ENCODE assay signal across 12 cellular contexts in the genomic region with DNA sequence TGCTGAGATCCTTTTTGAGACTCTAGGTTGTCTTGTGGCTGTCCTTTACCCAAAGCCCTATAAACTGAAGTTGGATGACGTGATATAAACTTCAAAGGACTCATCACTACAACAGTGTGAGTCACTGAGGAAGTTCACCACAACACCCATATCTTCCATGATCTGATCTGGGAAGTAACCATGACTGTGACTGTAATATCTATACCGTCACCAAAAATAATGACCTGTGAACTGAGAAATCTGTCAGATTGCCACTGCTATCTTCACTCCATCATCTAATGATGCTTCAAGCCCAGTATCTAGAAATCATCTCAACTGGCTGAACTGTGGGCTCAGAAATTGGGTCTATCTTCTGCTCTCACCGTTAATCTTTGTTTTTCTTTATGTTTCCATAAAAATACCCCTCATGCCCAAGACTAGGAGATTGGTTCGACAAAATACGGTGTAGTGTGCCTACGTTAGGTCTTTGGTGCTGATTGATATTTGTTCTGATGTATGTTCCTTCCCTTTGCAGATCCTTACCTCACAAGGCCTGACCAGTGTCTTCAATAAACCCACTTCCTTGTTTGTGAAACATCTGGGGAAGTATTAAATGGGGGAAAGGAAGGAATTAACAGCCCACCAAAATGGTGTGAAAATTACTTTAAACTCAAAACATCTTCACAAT.
A peak's percentile ranks its signal among the peaks of the same experiment; 100 is the strongest.
DNase-seq lines count a peak whose midpoint lies in the region; ATAC-seq, FAIRE-seq and TF ChIP-seq lines count a peak whose summit lies in the region.
"Had no signal": no experiment of that assay in that cellular context is flagged by ENCODE, and none has a peak within 500 bp of the region (broad histone marks: within the 10 kb centered on the region; RNA-seq: fewer than 3 reads in every experiment).

No MANE protein-coding gene starts in this region.

- H2AFZ ChIP-seq in endothelial cell of umbilical vein (ENCODE audit: low read depth, low read length) = peak overlapping the region; percentile 87

- peaks cover 10% of the 10 kb centered on the region for H3K4me1 ChIP-seq in endothelial cell of umbilical vein (ENCODE audit: control insufficient read depth, extremely low read depth, insufficient read depth, low read length)
- no peaks in the 10 kb centered on the region for H3K4me1 ChIP-seq in upper lobe of right lung

- H3K9me3 Mint-ChIP-seq in WTC11 = peaks cover 14% of the 10 kb centered on the region

- H3K9me1 ChIP-seq in endothelial cell of umbilical vein (replicated peaks; ENCODE audit: control insufficient read depth, extremely low read depth, insufficient read depth, low read length) = no peaks in the 10 kb centered on the region

- dilution Hi-C loops in endothelial cell of umbilical vein (cut with MboI; ENCODE audit: extremely low pct_ligation_motif_present, low sequenced_read_pairs) = no loop called here

- no peaks in the 10 kb centered on the region for H4K20me1 ChIP-seq in endothelial cell of umbilical vein (replicated peaks; ENCODE audit: control insufficient read depth, extremely low read depth, insufficient read depth, low read length)

- H3K4me1 Mint-ChIP-seq in WTC11 = peaks cover 16% of the 10 kb centered on the region
- H3K4me1 Mint-ChIP-seq: B cell had no signal

- no peak overlapping the region for H3K27ac Mint-ChIP-seq in WTC11
- H3K27ac Mint-ChIP-seq: B cell had no signal

- CTCF ChIA-PET in endothelial cell of umbilical vein (lab: Charles Lee) (no interaction called here), WTC11 (lab: Charles Lee) (no interaction called here)

- peak; percentile 12 for DNase-seq in stimulated activated CD4-positive, alpha-beta T cell treated with anti-CD3 and anti-CD28 coated beads, Interleukin-15, amount 100 ng/mL, for 24 hours
- DNase-seq in stimulated activated CD4-positive, alpha-beta T cell treated with anti-CD3 and anti-CD28 coated beads, Interleukin-1b, Interleukin-23, amount 100 ng/mL, for 48 hours = no peak
- no peak for DNase-seq in endothelial cell of umbilical vein (ENCODE audit: low read depth, low spot score)
- DNase-seq in upper lobe of right lung = no peak
- DNase-seq in WTC11 (ENCODE audit: low spot score) = no peak
- DNase-seq in NCI-H226 = no peak
- no peak for DNase-seq in mucosa of gallbladder (ENCODE audit: low spot score)
- DNase-seq: esophagus squamous epithelium, NCI-H1105 treated with DMSO at 0.1 percent for 48 hours, NCI-H526 treated with DMSO at 0.1 percent for 48 hours had no signal

- POLR2A ChIA-PET in endothelial cell of umbilical vein (lab: Charles Lee) (no interaction called here), WTC11 (lab: Charles Lee) (no interaction called here)

- intact Hi-C loops in endothelial cell of umbilical vein (cut with micrococcal nuclease) = no loop called here
- intact Hi-C loops in upper lobe of right lung (cut with DNase I) = no loop called here

- H3K4me3 ChIP-seq in endothelial cell of umbilical vein (replicated peaks in 1 of 3; ENCODE audit: insufficient read depth in 1 of 3, low read depth in 1 of 3, low read length in 3 of 3) (no peak overlapping the region), upper lobe of right lung (no peak overlapping the region)
- H3K4me3 ChIP-seq: esophagus squamous epithelium had no signal

- H3K27me3 Mint-ChIP-seq in WTC11 (ENCODE audit: low read depth) = no peaks in the 10 kb centered on the region; the same call in 1 of the 2 replicates
- H3K27me3 Mint-ChIP-seq: B cell had no signal

- H3K9ac ChIP-seq in endothelial cell of umbilical vein (replicated peaks; ENCODE audit: extremely low read depth, insufficient read depth, low read length) = no peak overlapping the region

- no TSS peak for BruUV-seq in endothelial cell of umbilical vein (replicated peaks; lab: Mats Ljungman, UMichigan)

- no peak for TF ChIP-seq POLR2A in endothelial cell of umbilical vein (IDR thresholded peaks at IDR 0.05; ENCODE audit: low read depth, low read length)

- no peaks in the 10 kb centered on the region for H3K27me3 ChIP-seq in endothelial cell of umbilical vein (ENCODE audit: control insufficient read depth in 2 of 2, insufficient read depth in 2 of 2, low read length in 2 of 2)
- no peaks in the 10 kb centered on the region for H3K27me3 ChIP-seq in upper lobe of right lung
- H3K27me3 ChIP-seq: esophagus squamous epithelium had no signal

- no peaks in the 10 kb centered on the region for H3K79me2 ChIP-seq in endothelial cell of umbilical vein (ENCODE audit: control insufficient read depth, insufficient read depth, low read length)

- H3K36me3 ChIP-seq in endothelial cell of umbilical vein (ENCODE audit: control insufficient read depth in 2 of 2, extremely low read depth in 1 of 2, insufficient read depth in 2 of 2, low read length in 2 of 2) = no peaks in the 10 kb centered on the region
- no peaks in the 10 kb centered on the region for H3K36me3 ChIP-seq in upper lobe of right lung
- H3K36me3 ChIP-seq: esophagus squamous epithelium had no signal

- H3K9me3 ChIP-seq in endothelial cell of umbilical vein (replicated peaks; ENCODE audit: control insufficient read depth, insufficient read depth, low read length) (no peaks in the 10 kb centered on the region), upper lobe of right lung (no peaks in the 10 kb centered on the region)
- H3K9me3 ChIP-seq: esophagus squamous epithelium had no signal

- peaks cover 7% of the 10 kb centered on the region for H3K36me3 Mint-ChIP-seq in WTC11

- ATAC-seq in upper lobe of right lung = peak; percentile 43
- no peak for ATAC-seq in WTC11

- no peak for TF ChIP-seq CTCF in endothelial cell of umbilical vein (IDR thresholded peaks at IDR 0.05; ENCODE audit: extremely low read depth in 1 of 2, insufficient read depth in 1 of 2, low read depth in 1 of 2, low read length in 2 of 2)
- TF ChIP-seq CTCF in upper lobe of right lung (IDR thresholded peaks at IDR 0.05) = no peak
- TF ChIP-seq CTCF in WTC11 (IDR thresholded peaks at IDR 0.05) = no peak

- H3K4me3 Mint-ChIP-seq in WTC11 = no peak overlapping the region
- H3K4me3 Mint-ChIP-seq: B cell had no signal

- H3K4me2 ChIP-seq in endothelial cell of umbilical vein (ENCODE audit: insufficient read depth, low read length) = no peak overlapping the region

- FAIRE-seq in endothelial cell of umbilical vein (lab: Jason Lieb, UNC) = no peak

- H3K27ac ChIP-seq in endothelial cell of umbilical vein (ENCODE audit: insufficient read depth, low read depth, low read length) (peak overlapping the region; percentile 32), upper lobe of right lung (no peak overlapping the region)
- H3K27ac ChIP-seq: esophagus squamous epithelium had no signal

TF ChIP-seq in PFSK-1, 5 proteins besides CTCF, POLR2A, EP300 and RAD21 (continues in another document):
- TF ChIP-seq SIN3A (IDR thresholded peaks at IDR 0.05; ENCODE audit: borderline replicate concordance, insufficient read depth, low read length) (0 out of 2 replicates have a peak, but pooled peaks have one; percentile 17), POLR2AphosphoS5 (IDR thresholded peaks at IDR 0.05; ENCODE audit: low read depth, low read length) (no peak), FOXP2 (optimal IDR thresholded peaks at IDR 0.05; ENCODE audit: borderline replicate concordance, extremely low read depth, extremely low read length, insufficient read depth) (no peak)

TF ChIP-seq in endothelial cell of umbilical vein, 7 proteins besides CTCF, POLR2A, EP300 and RAD21:
- TF ChIP-seq FOS (IDR thresholded peaks at IDR 0.05; ENCODE audit: borderline replicate concordance, insufficient read depth, low read length) = no peak

TF ChIP-seq in WTC11, 78 proteins besides CTCF, POLR2A, EP300 and RAD21 (continues in another document):
- TF ChIP-seq JAZF1 (CRISPR knock-in tag; IDR thresholded peaks at IDR 0.05) = no peak
- TF ChIP-seq, protein P1, sequence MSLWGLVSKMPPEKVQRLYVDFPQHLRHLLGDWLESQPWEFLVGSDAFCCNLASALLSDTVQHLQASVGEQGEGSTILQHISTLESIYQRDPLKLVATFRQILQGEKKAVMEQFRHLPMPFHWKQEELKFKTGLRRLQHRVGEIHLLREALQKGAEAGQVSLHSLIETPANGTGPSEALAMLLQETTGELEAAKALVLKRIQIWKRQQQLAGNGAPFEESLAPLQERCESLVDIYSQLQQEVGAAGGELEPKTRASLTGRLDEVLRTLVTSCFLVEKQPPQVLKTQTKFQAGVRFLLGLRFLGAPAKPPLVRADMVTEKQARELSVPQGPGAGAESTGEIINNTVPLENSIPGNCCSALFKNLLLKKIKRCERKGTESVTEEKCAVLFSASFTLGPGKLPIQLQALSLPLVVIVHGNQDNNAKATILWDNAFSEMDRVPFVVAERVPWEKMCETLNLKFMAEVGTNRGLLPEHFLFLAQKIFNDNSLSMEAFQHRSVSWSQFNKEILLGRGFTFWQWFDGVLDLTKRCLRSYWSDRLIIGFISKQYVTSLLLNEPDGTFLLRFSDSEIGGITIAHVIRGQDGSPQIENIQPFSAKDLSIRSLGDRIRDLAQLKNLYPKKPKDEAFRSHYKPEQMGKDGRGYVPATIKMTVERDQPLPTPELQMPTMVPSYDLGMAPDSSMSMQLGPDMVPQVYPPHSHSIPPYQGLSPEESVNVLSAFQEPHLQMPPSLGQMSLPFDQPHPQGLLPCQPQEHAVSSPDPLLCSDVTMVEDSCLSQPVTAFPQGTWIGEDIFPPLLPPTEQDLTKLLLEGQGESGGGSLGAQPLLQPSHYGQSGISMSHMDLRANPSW (CRISPR knock-in tag; conservative IDR thresholded peaks at IDR 0.05; ENCODE audit: low read depth) = no peak
- no peak for TF ChIP-seq EMX1 (CRISPR knock-in tag; IDR thresholded peaks at IDR 0.05)
- TF ChIP-seq ZNF416 (CRISPR knock-in tag; IDR thresholded peaks at IDR 0.05) = no peak
- TF ChIP-seq TEAD1 (CRISPR knock-in tag; IDR thresholded peaks at IDR 0.05) = no peak
- TF ChIP-seq, protein P2, sequence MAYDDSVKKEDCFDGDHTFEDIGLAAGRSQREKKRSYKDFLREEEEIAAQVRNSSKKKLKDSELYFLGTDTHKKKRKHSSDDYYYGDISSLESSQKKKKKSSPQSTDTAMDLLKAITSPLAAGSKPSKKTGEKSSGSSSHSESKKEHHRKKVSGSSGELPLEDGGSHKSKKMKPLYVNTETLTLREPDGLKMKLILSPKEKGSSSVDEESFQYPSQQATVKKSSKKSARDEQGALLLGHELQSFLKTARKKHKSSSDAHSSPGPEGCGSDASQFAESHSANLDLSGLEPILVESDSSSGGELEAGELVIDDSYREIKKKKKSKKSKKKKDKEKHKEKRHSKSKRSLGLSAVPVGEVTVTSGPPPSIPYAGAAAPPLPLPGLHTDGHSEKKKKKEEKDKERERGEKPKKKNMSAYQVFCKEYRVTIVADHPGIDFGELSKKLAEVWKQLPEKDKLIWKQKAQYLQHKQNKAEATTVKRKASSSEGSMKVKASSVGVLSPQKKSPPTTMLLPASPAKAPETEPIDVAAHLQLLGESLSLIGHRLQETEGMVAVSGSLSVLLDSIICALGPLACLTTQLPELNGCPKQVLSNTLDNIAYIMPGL (CRISPR knock-in tag; IDR thresholded peaks at IDR 0.05) = no peak
